ENCODE assay signal across 15 cellular contexts in the genomic region with DNA sequence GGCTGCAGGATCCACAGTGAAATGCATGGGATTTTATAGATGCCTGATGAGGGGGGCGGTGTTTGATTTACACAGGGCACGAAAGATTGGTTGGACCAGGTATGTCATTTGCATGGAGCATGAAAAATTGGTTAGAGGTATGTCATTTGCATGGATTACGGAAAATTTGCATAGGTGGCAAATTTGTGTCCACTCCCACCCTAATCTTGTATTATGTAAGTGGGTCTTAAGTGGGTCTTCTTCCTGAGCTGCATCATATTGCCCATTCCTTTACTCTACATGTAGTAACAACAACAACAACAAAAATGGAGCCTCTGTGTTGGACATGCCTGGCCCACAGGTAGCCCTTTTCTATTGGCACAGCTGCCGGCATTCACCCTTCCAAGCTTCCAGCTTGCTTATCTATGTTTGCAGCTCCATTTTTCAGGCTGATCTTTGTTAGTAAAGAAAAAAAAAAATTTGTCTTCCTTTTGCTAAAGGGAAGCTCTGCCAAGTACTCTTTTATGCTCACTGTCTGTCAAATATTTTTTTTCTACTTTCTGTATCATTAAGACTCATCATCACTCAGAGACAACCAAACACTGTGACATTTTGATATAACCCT. TPM values are rescaled to one million over a fixed set of nuclear protein-coding genes. Genes with fewer than 3 reads are reported as not detected.
DNase-seq lines count a peak whose midpoint lies in the region; ATAC-seq, FAIRE-seq and TF ChIP-seq lines count a peak whose summit lies in the region.
"Had no signal": no experiment of that assay in that cellular context is flagged by ENCODE, and none has a peak within 500 bp of the region (broad histone marks: within the 10 kb centered on the region; RNA-seq: fewer than 3 reads in every experiment).

No MANE protein-coding gene starts in this region.

- H3K9me3 ChIP-seq in A549: peaks cover 8% of the 10 kb centered on the region; the same call in 2 of the 3 replicates
- H3K9me3 ChIP-seq in IMR-90 (ENCODE audit: control insufficient read depth, insufficient read depth, low read length): no peaks in the 10 kb centered on the region; the same call in 1 of the 2 replicates
- no peaks in the 10 kb centered on the region for H3K9me3 ChIP-seq in esophagus muscularis mucosa
- H3K9me3 ChIP-seq: SK-N-SH had no signal

- H3K36me3 ChIP-seq in IMR-90 (ENCODE audit: control insufficient read depth, insufficient read depth, low read length): no peaks in the 10 kb centered on the region
- peaks cover 0 to 6% (median 0%) of the 10 kb centered on the region in 4 donors for H3K36me3 ChIP-seq in esophagus muscularis mucosa

- POLR2A ChIA-PET in A549 (lab: Yijun Ruan, JAX) (no interaction called here), IMR-90 (lab: Charles Lee; ENCODE audit: unreplicated experiment) (interaction anchor here (0.6 kb wide), 1 partner anchor 362 kb away, joined by 3 read pairs; no protein-coding TSS in a partner anchor)

- BruUV-seq in IMR-90 (replicated peaks; lab: Mats Ljungman, UMichigan): no TSS peak

- no peak overlapping the region for H2BK15ac ChIP-seq in IMR-90 (ENCODE audit: low read depth, low read length)

- H2BK5ac ChIP-seq in IMR-90 (ENCODE audit: low read depth, low read length, poor library complexity, severe bottlenecking): no peak overlapping the region

- TF ChIP-seq EP300 in A549 (IDR thresholded peaks at IDR 0.05): no peak
- TF ChIP-seq EP300 in esophagus muscularis mucosa (IDR thresholded peaks at IDR 0.05): no peak

- ATAC-seq in A549 (no peak), IMR-90 (ENCODE audit: low read depth) (no peak)

- TF ChIP-seq RAD21 in A549 (conservative IDR thresholded peaks at IDR 0.05 in 1 of 2, IDR thresholded peaks at IDR 0.05 in 1 of 2) (no peak), IMR-90 (IDR thresholded peaks at IDR 0.05; ENCODE audit: low read length) (no peak)

- dilution Hi-C loops in IMR-90 (cut with HindIII; ENCODE audit: low sequenced_read_pairs, unreplicated experiment): no loop called here

- no peak overlapping the region for H3K23ac ChIP-seq in IMR-90 (ENCODE audit: low read depth, low read length)

- no peak for FAIRE-seq in A549 (lab: Jason Lieb, UNC)

- H2BK20ac ChIP-seq in IMR-90 (ENCODE audit: low read depth, low read length): no peak overlapping the region

- CTCF ChIA-PET in A549 (lab: Yijun Ruan, JAX) (interaction anchor here (1.3 kb wide), 1 partner anchor 10 kb away, joined by 3 read pairs; a partner anchor contains a TSS), IMR-90 (lab: Yijun Ruan, JAX) (no interaction called here)

- no peak overlapping the region for H2AK9ac ChIP-seq in IMR-90 (replicated peaks; ENCODE audit: low read depth, low read length, poor library complexity)

- no peak overlapping the region for H2BK120ac ChIP-seq in IMR-90 (ENCODE audit: low read depth, low read length)

- H3K4ac ChIP-seq in IMR-90 (ENCODE audit: low read depth, low read length): no peak overlapping the region

- H3K27ac ChIP-seq in A549 (no peak overlapping the region), IMR-90 (ENCODE audit: insufficient read depth, low read length) (no peak overlapping the region), angular gyrus (ENCODE audit: low read depth, low read length) (peak overlapping the region; percentile 72), esophagus muscularis mucosa (replicated peaks in 1 of 4) (no peak overlapping the region)

- H3K9ac ChIP-seq in IMR-90 (ENCODE audit: low read depth, low read length): no peak overlapping the region
- H3K9ac ChIP-seq: SK-N-SH had no signal

- no peaks in the 10 kb centered on the region for H3K4me1 ChIP-seq in A549
- no peaks in the 10 kb centered on the region; the same call in 1 of the 2 replicates for H3K4me1 ChIP-seq in IMR-90 (ENCODE audit: control insufficient read depth, insufficient read depth, low read length)
- H3K4me1 ChIP-seq in esophagus muscularis mucosa: peaks cover 18 to 54% (median 53%) of the 10 kb centered on the region in 4 donors

- H4K91ac ChIP-seq in IMR-90 (ENCODE audit: insufficient read depth, low read depth, low read length): no peak overlapping the region

- in situ Hi-C loops in IMR-90 (cut with MboI; ENCODE audit: low sequenced_read_pairs): no loop called here

- H3K4me3 ChIP-seq in A549: no peak overlapping the region
- H3K4me3 ChIP-seq in IMR-90 (ENCODE audit: insufficient read depth, low read depth, low read length): no peak overlapping the region
- H3K4me3 ChIP-seq in esophagus muscularis mucosa: no peak overlapping the region

- no peak overlapping the region for H2AFZ ChIP-seq in IMR-90 (replicated peaks; ENCODE audit: low read length, poor library complexity)

- DNase-seq in A549 (ENCODE audit: low read depth in 1 of 2, low spot score in 1 of 2): no peak
- DNase-seq in IMR-90: no peak
- DNase-seq in esophagus muscularis mucosa (ENCODE audit: extremely low spot score): peak; percentile 62
- no peak for DNase-seq in central memory CD4-positive, alpha-beta T cell
- DNase-seq in NCI-H82 treated with DMSO at 0.1 percent for 48 hours (lab: John Stamatoyannopoulos, UW; ENCODE audit: unreplicated experiment): no peak
- DNase-seq in A172 (ENCODE audit: low spot score): no peak
- DNase-seq in COLO668 (lab: John Stamatoyannopoulos, UW; ENCODE audit: unreplicated experiment): no peak
- DNase-seq: COR-L47, DMS 273 treated with DMSO at 0.1 percent for 48 hours, DND-41, NCI-H1436, NCI-H1930, SHP77 had no signal

- no peak overlapping the region for H4K8ac ChIP-seq in IMR-90 (ENCODE audit: low read depth in 2 of 2, low read length in 2 of 2)

- no peaks in the 10 kb centered on the region for H4K20me1 ChIP-seq in IMR-90 (ENCODE audit: insufficient read depth, low read length)

- H3K27me3 ChIP-seq in IMR-90 (ENCODE audit: control insufficient read depth, insufficient read depth, low read length) (peaks cover 39% of the 10 kb centered on the region), esophagus muscularis mucosa (no peaks in the 10 kb centered on the region)

- H3K4me2 ChIP-seq in A549 (no peak overlapping the region), IMR-90 (ENCODE audit: low read depth, low read length) (no peak overlapping the region)
- H3K4me2 ChIP-seq: SK-N-SH had no signal

- H3K18ac ChIP-seq in IMR-90 (ENCODE audit: low read depth, low read length): no peak overlapping the region

- H3K9me1 ChIP-seq in IMR-90 (ENCODE audit: insufficient read depth, low read length): no peaks in the 10 kb centered on the region

- WGBS in A549 (ENCODE audit: missing lambda C conversion rate): 28% methylated on average over 4 of the region's 4 CpGs
- WGBS in IMR-90 (ENCODE audit: extremely low coverage in 2 of 2, insufficient read length in 1 of 2), 2 experiments: no CpG with 5 or more reads among the region's 4 CpGs
- WGBS in esophagus muscularis mucosa: 87% methylated on average over 4 of the region's 4 CpGs

- H3K14ac ChIP-seq in IMR-90 (replicated peaks; ENCODE audit: low read depth, low read length): no peak overlapping the region

- H4K5ac ChIP-seq in IMR-90 (ENCODE audit: low read depth, low read length): no peak overlapping the region

- no peaks in the 10 kb centered on the region for H3K79me1 ChIP-seq in IMR-90 (ENCODE audit: low read depth in 1 of 2, low read length in 2 of 2)

- TF ChIP-seq CTCF in A549 (IDR thresholded peaks at IDR 0.05): no peak
- no peak for TF ChIP-seq CTCF in IMR-90 (conservative IDR thresholded peaks at IDR 0.05; ENCODE audit: low read depth, low read length)
- TF ChIP-seq CTCF in esophagus muscularis mucosa (IDR thresholded peaks at IDR 0.05): no peak

- H3K56ac ChIP-seq in IMR-90 (ENCODE audit: extremely low read depth, insufficient read depth, low read length): no peak overlapping the region

- intact Hi-C loops in IMR-90 (cut with micrococcal nuclease): no loop called here
- intact Hi-C loops in esophagus muscularis mucosa (cut with DNase I): no loop called here

- H2AK5ac ChIP-seq in IMR-90 (ENCODE audit: low read depth, low read length): no peak overlapping the region

- no peak for TF ChIP-seq POLR2A in A549 (IDR thresholded peaks at IDR 0.05; ENCODE audit: low read length)
- TF ChIP-seq POLR2A in IMR-90 (IDR thresholded peaks at IDR 0.05; ENCODE audit: low read depth, low read length): no peak
- TF ChIP-seq POLR2A in esophagus muscularis mucosa (IDR thresholded peaks at IDR 0.05; ENCODE audit: low read depth): no peak

TF ChIP-seq in A549, 52 proteins besides CTCF, POLR2A, EP300 and RAD21:
- TF ChIP-seq SMC3 (IDR thresholded peaks at IDR 0.05) (no peak), RNF2 (IDR thresholded peaks at IDR 0.05; ENCODE audit: borderline replicate concordance, low read depth) (no peak), MAFK (IDR thresholded peaks at IDR 0.05; ENCODE audit: partially characterized antibody) (peak; percentile 63)
TF ChIP-seq in A549: peak in this region for 1.

TF ChIP-seq in IMR-90, 13 proteins besides CTCF, POLR2A, EP300 and RAD21:
- TF ChIP-seq NFE2L2 (IDR thresholded peaks at IDR 0.05; ENCODE audit: low read depth, low read length) (no peak), RCOR1 (IDR thresholded peaks at IDR 0.05; ENCODE audit: insufficient replicate concordance, low read length) (no peak), MAFK (IDR thresholded peaks at IDR 0.05; ENCODE audit: low read depth, low read length) (peak; percentile 58; the same call in 1 of the 2 replicates)
TF ChIP-seq in IMR-90: peak in this region for 1.

RNA-seq across cellular contexts. Expression of a gene that starts 10.3 kb away (rescaled TPM):
- polyA plus RNA-seq in A549 (2011; rRNA removed) (5.2 TPM in 2 replicates), A549 (2017; fragmentation: RNase III; extraction: RNeasy Plus Mini Kit Qiagen cat#74134 plus additional on column Dnase treatment) (2.5 to 3.1 TPM (median 3.1 TPM) in 3 replicates), IMR-90 (2012; rRNA removed) (1.3 and 1.5 TPM in 2 replicates)
- polyA plus RNA-seq in A549 (2012; cell fraction: cytosol; rRNA removed): 1.7 and 2.0 TPM in 2 replicates
- polyA plus RNA-seq in A549 (2012; cell fraction: nucleus; rRNA removed): 0.77 and 1.4 TPM in 2 replicates
- polyA minus RNA-seq in A549 (2011; rRNA and poly(A)+ RNA removed): 2.3 and 2.8 TPM in 2 replicates
- total RNA-seq in IMR-90 (2012; rRNA removed) (2.7 and 4.4 TPM in 2 replicates), esophagus muscularis mucosa (1 to 10 TPM; 2.7 to 8.3 (median 3.4) TPM)
- polyA plus RNA-seq in IMR-90 (2012; cell fraction: cytosol; rRNA removed): 0.35 and 0.89 TPM in 2 replicates
- 0.41 and 1.3 TPM in 2 replicates for polyA plus RNA-seq in IMR-90 (2012; cell fraction: nucleus; rRNA removed; ENCODE audit: low replicate concordance)
- total RNA-seq in A172 (2014; rRNA removed; shearing (Covaris generic)): 17.1 and 18.0 TPM in 2 replicates
